Comparison of ENCODE assay signal across 2 cellular contexts in the genomic region with DNA sequence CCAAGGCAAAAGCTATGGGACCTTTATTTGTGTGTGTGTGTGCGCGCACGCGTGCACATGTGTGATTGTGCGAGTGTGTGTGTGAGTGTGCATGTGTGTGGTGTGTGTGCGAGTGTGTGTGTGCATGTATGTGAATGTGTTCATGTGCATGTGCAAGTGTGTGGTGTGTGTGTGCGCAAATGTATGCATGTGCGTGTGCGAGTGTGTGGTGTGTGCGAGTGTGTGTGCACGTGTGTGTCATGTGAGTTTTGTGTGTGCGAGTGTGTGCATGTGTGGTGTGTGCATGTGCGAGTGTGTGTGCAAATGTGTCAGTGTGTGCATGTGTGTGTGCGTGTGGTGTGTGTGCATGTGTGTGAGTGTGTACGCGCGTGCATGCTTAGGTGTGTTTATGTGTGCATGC.
TF ChIP-seq lines count a peak whose summit lies in the region.

No MANE protein-coding gene starts in this region.

TF ChIP-seq in GM12891, 5 proteins besides CTCF, POLR2A, EP300 and RAD21:
- TF ChIP-seq POLR2AphosphoS5 (IDR thresholded peaks at IDR 0.05; ENCODE audit: low read depth, low read length) (no peak), PAX5 (IDR thresholded peaks at IDR 0.05; ENCODE audit: insufficient read depth, low read length, severe bottlenecking) (no peak), POU2F2 (IDR thresholded peaks at IDR 0.05; ENCODE audit: low read depth, low read length) (no peak), SPI1 (IDR thresholded peaks at IDR 0.05; ENCODE audit: low read depth, low read length) (no peak), TAF1 (IDR thresholded peaks at IDR 0.05; ENCODE audit: low read depth, low read length) (no peak)

TF ChIP-seq in IMR-90, 13 proteins besides CTCF, POLR2A, EP300 and RAD21:
- no peak for TF ChIP-seq MAFK (IDR thresholded peaks at IDR 0.05; ENCODE audit: low read depth, low read length)
- TF ChIP-seq RFX5 (IDR thresholded peaks at IDR 0.05; ENCODE audit: low read depth, low read length), result no peak
- no peak for TF ChIP-seq CEBPB (IDR thresholded peaks at IDR 0.05; ENCODE audit: low read depth, low read length)
- TF ChIP-seq MXI1 (IDR thresholded peaks at IDR 0.05; ENCODE audit: borderline replicate concordance, low read depth, low read length), result no peak
- no peak for TF ChIP-seq MAZ (IDR thresholded peaks at IDR 0.05; ENCODE audit: borderline replicate concordance, low read depth, low read length)
- TF ChIP-seq RCOR1 (IDR thresholded peaks at IDR 0.05; ENCODE audit: insufficient replicate concordance, low read length), result no peak
- no peak for TF ChIP-seq CHD1 (IDR thresholded peaks at IDR 0.05; ENCODE audit: low read depth, low read length)
- no peak for TF ChIP-seq BHLHE40 (IDR thresholded peaks at IDR 0.05; ENCODE audit: low read depth, low read length)
- no peak for TF ChIP-seq FOS (IDR thresholded peaks at IDR 0.05; ENCODE audit: low read depth, low read length)
- no peak for TF ChIP-seq SMC3 (IDR thresholded peaks at IDR 0.05; ENCODE audit: low read depth, low read length)
- TF ChIP-seq, protein P1, sequence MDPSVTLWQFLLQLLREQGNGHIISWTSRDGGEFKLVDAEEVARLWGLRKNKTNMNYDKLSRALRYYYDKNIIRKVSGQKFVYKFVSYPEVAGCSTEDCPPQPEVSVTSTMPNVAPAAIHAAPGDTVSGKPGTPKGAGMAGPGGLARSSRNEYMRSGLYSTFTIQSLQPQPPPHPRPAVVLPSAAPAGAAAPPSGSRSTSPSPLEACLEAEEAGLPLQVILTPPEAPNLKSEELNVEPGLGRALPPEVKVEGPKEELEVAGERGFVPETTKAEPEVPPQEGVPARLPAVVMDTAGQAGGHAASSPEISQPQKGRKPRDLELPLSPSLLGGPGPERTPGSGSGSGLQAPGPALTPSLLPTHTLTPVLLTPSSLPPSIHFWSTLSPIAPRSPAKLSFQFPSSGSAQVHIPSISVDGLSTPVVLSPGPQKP (IDR thresholded peaks at IDR 0.05; ENCODE audit: borderline replicate concordance, low read depth, low read length), result no peak
- TF ChIP-seq, protein P2, sequence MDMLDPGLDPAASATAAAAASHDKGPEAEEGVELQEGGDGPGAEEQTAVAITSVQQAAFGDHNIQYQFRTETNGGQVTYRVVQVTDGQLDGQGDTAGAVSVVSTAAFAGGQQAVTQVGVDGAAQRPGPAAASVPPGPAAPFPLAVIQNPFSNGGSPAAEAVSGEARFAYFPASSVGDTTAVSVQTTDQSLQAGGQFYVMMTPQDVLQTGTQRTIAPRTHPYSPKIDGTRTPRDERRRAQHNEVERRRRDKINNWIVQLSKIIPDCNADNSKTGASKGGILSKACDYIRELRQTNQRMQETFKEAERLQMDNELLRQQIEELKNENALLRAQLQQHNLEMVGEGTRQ (IDR thresholded peaks at IDR 0.05; ENCODE audit: low read depth, low read length), result no peak
- TF ChIP-seq NFE2L2 (IDR thresholded peaks at IDR 0.05; ENCODE audit: low read depth, low read length), result no peak
